ENCODE assay signal across 8 cellular contexts in genomic region chr12:6872073-6873048, GRCh38. TPM values are rescaled to one million over a fixed set of nuclear protein-coding genes. Genes with fewer than 3 reads are reported as not detected.
A peak's percentile ranks its signal among the peaks of the same experiment; 100 is the strongest.
DNase-seq lines count a peak whose midpoint lies in the region; ATAC-seq and TF ChIP-seq lines count a peak whose summit lies in the region.

No MANE protein-coding gene starts in this region.

- no peaks in the 10 kb centered on the region for H3K9me2 ChIP-seq in neural cell (ENCODE audit: insufficient read depth, low read length)

- peak overlapping the region; percentile 86 for H3K4me2 ChIP-seq in neural cell (ENCODE audit: low read length)

- ATAC-seq in stimulated activated naive CD8-positive, alpha-beta T cell treated with anti-CD3 and anti-CD28 coated beads, Interleukin-15, amount 100 ng/mL, for 72 hours: peak; percentile 48

- no peaks in the 10 kb centered on the region for H3K79me2 ChIP-seq in neural cell (replicated peaks; ENCODE audit: insufficient read depth, low read length)

- H3K27me3 ChIP-seq in Peyer's patch: no peaks in the 10 kb centered on the region
- no peaks in the 10 kb centered on the region for H3K27me3 ChIP-seq in neural cell (ENCODE audit: insufficient read depth, low read depth, low read length)

- TF ChIP-seq CTCF in Peyer's patch (IDR thresholded peaks at IDR 0.05) (peak; percentile 73 to 98 (median 96)), fibroblast of villous mesenchyme (IDR thresholded peaks at IDR 0.05; ENCODE audit: insufficient read depth, low read depth, low read length) (peak; percentile 97), neural cell (IDR thresholded peaks at IDR 0.05; ENCODE audit: poor library complexity, severe bottlenecking) (peak; percentile 89)

- no peak for TF ChIP-seq POLR2A in Peyer's patch (IDR thresholded peaks at IDR 0.05)

- peak overlapping the region; percentile 93 to 94 for H3K27ac Mint-ChIP-seq in stimulated activated naive CD8-positive, alpha-beta T cell treated with anti-CD3 and anti-CD28 coated beads, Interleukin-15, amount 100 ng/mL, for 72 hours

- H3K9me3 ChIP-seq in Peyer's patch (no peaks in the 10 kb centered on the region), neural cell (ENCODE audit: low read length) (no peaks in the 10 kb centered on the region)

- H3K27ac ChIP-seq in Peyer's patch (peak overlapping the region; percentile 77 to 86 (median 82)), neural cell (ENCODE audit: low read length) (peak overlapping the region; percentile 65)

- peak; percentile 51 for TF ChIP-seq RAD21 in neural cell (conservative IDR thresholded peaks at IDR 0.05)

- H3K4me1 Mint-ChIP-seq in stimulated activated naive CD8-positive, alpha-beta T cell treated with anti-CD3 and anti-CD28 coated beads, Interleukin-15, amount 100 ng/mL, for 72 hours: peaks cover 70% of the 10 kb centered on the region

- no peaks in the 10 kb centered on the region for H3F3A ChIP-seq in neural cell (ENCODE audit: insufficient read depth, low read length, poor library complexity, severe bottlenecking)

- H2AFZ ChIP-seq in neural cell (ENCODE audit: low read depth, low read length): peak overlapping the region; percentile 40

- H3K36me3 ChIP-seq in Peyer's patch: peaks cover 0 to 24% (median 0%) of the 10 kb centered on the region in 3 donors
- no peaks in the 10 kb centered on the region for H3K36me3 ChIP-seq in neural cell (ENCODE audit: insufficient read depth, low read length)

- peaks cover 0 to 51% (median 22%) of the 10 kb centered on the region in 4 donors for H3K4me1 ChIP-seq in Peyer's patch

- peak overlapping the region; percentile 93 to 97 for H3K4me3 Mint-ChIP-seq in stimulated activated naive CD8-positive, alpha-beta T cell treated with anti-CD3 and anti-CD28 coated beads, Interleukin-15, amount 100 ng/mL, for 72 hours

- H3K27me3 Mint-ChIP-seq in stimulated activated naive CD8-positive, alpha-beta T cell treated with anti-CD3 and anti-CD28 coated beads, Interleukin-15, amount 100 ng/mL, for 72 hours: no peaks in the 10 kb centered on the region

- peak; percentile 40 for DNase-seq in NCI-H510A treated with DMSO at 0.1 percent for 48 hours (lab: John Stamatoyannopoulos, UW)
- DNase-seq in NCI-H510A (lab: John Stamatoyannopoulos, UW): no peak
- peak; percentile 82 for DNase-seq in HT1080 (ENCODE audit: low read depth)
- peak; percentile 86 to 94 (median 93) for DNase-seq in Peyer's patch
- peak; percentile 77 for DNase-seq in activated effector memory CD4-positive, alpha-beta T cell treated with Interleukin-2 at 50 U/mL for 16 hours
- peak; percentile 64 for DNase-seq in fibroblast of villous mesenchyme (ENCODE audit: low read depth)
- peak; percentile 89 to 90 for DNase-seq in stimulated activated naive CD8-positive, alpha-beta T cell treated with anti-CD3 and anti-CD28 coated beads, Interleukin-15, amount 100 ng/mL, for 72 hours

- H4K20me1 ChIP-seq in neural cell (ENCODE audit: insufficient read depth): no peaks in the 10 kb centered on the region

- peak overlapping the region; percentile 75 for H3K9ac ChIP-seq in neural cell (ENCODE audit: low read length)

- TF ChIP-seq EP300 in neural cell (conservative IDR thresholded peaks at IDR 0.05; ENCODE audit: poor library complexity, severe bottlenecking): no peak

- no peaks in the 10 kb centered on the region for H3K9me3 Mint-ChIP-seq in stimulated activated naive CD8-positive, alpha-beta T cell treated with anti-CD3 and anti-CD28 coated beads, Interleukin-15, amount 100 ng/mL, for 72 hours

- H3K4me3 ChIP-seq in Peyer's patch: peak overlapping the region; percentile 63 to 79 (median 75)
- peak overlapping the region; percentile 85 for H3K4me3 ChIP-seq in fibroblast of villous mesenchyme (ENCODE audit: low read depth, low read length)
- H3K4me3 ChIP-seq in neural cell (ENCODE audit: low read length): peak overlapping the region; percentile 88

TF ChIP-seq in neural cell, 6 proteins besides CTCF, POLR2A, EP300 and RAD21:
- TF ChIP-seq REST (IDR thresholded peaks at IDR 0.05; ENCODE audit: borderline replicate concordance): no peak
- no peak for TF ChIP-seq EZH2 (IDR thresholded peaks at IDR 0.05; ENCODE audit: borderline replicate concordance, insufficient read depth, low read length, poor library complexity, severe bottlenecking)
- no peak for TF ChIP-seq TAF1 (IDR thresholded peaks at IDR 0.05; ENCODE audit: low read depth)
- peak; percentile 34 for TF ChIP-seq POLR2AphosphoS5 (IDR thresholded peaks at IDR 0.05)
- TF ChIP-seq MXI1 (conservative IDR thresholded peaks at IDR 0.05; ENCODE audit: poor library complexity, severe bottlenecking): peak; percentile 60
- TF ChIP-seq SMC3 (conservative IDR thresholded peaks at IDR 0.05; ENCODE audit: poor library complexity): peak; percentile 64

RNA-seq across cellular contexts. Expression of gene SPSB2, which starts 0.7 kb away (rescaled TPM):
- 15.7 and 20.0 TPM in 2 replicates for total RNA-seq in HT1080 (2014; rRNA removed; shearing (Covaris generic))
- 12.8 and 13.7 TPM in 2 replicates for polyA plus RNA-seq in HT1080 (2015; cell fraction: cytosol; rRNA removed)
- polyA plus RNA-seq in HT1080 (2015; cell fraction: nucleus; rRNA removed): 12.7 and 14.1 TPM in 2 replicates
- total RNA-seq in Peyer's patch (10 to 100 TPM in 2 of 4 donors, 1 to 10 TPM in 2; 4.1 to 12.3 (median 9.9) TPM), fibroblast of villous mesenchyme (6.0 and 8.7 TPM in 2 replicates)
- polyA plus RNA-seq in neural cell: 12.8 and 14.2 TPM in 2 replicates
- polyA minus RNA-seq in neural cell: 5.8 and 6.0 TPM in 2 replicates

RNA-seq across cellular contexts. Expression of gene TPI1, which starts 5.0 kb away (rescaled TPM):
- total RNA-seq in HT1080 (2014; rRNA removed; shearing (Covaris generic)): 1,401 and 1,471 TPM in 2 replicates
- polyA plus RNA-seq in HT1080 (2015; cell fraction: cytosol; rRNA removed): 1,284 and 1,433 TPM in 2 replicates
- 795 and 966 TPM in 2 replicates for polyA plus RNA-seq in HT1080 (2015; cell fraction: nucleus; rRNA removed)
- total RNA-seq in Peyer's patch (1,000 to 10,000 TPM in 1 of 4 donors, 100 to 1,000 TPM in 3; 591 to 1,061 (median 658) TPM), fibroblast of villous mesenchyme (620 and 695 TPM in 2 replicates)
- 288 and 292 TPM in 2 replicates for polyA plus RNA-seq in neural cell
- polyA minus RNA-seq in neural cell: 150 and 158 TPM in 2 replicates

RNA-seq across cellular contexts. Expression of gene USP5, which starts 20.4 kb away (rescaled TPM):
- 109 and 112 TPM in 2 replicates for total RNA-seq in HT1080 (2014; rRNA removed; shearing (Covaris generic))
- 51.4 and 54.0 TPM in 2 replicates for polyA plus RNA-seq in HT1080 (2015; cell fraction: cytosol; rRNA removed)
- polyA plus RNA-seq in HT1080 (2015; cell fraction: nucleus; rRNA removed): 143 and 144 TPM in 2 replicates
- total RNA-seq in Peyer's patch (10 to 100 TPM; 41.0 to 94.1 (median 47.1) TPM), fibroblast of villous mesenchyme (91.5 and 96.7 TPM in 2 replicates)
- polyA plus RNA-seq in neural cell: 120 and 130 TPM in 2 replicates
- polyA minus RNA-seq in neural cell: 104 and 125 TPM in 2 replicates

RNA-seq across cellular contexts. Expression of gene CDCA3, which starts 21.3 kb away (rescaled TPM):
- 129 and 190 TPM in 2 replicates for total RNA-seq in HT1080 (2014; rRNA removed; shearing (Covaris generic))
- 41.6 and 59.0 TPM in 2 replicates for polyA plus RNA-seq in HT1080 (2015; cell fraction: cytosol; rRNA removed)
- polyA plus RNA-seq in HT1080 (2015; cell fraction: nucleus; rRNA removed): 125 and 147 TPM in 2 replicates
- total RNA-seq in Peyer's patch: 10 to 100 TPM; 44.2 to 51.2 (median 46.3) TPM
- 18.4 and 21.2 TPM in 2 replicates for total RNA-seq in fibroblast of villous mesenchyme
- polyA plus RNA-seq in neural cell: 4.1 and 7.3 TPM in 2 replicates
- polyA minus RNA-seq in neural cell: 4.9 and 5.8 TPM in 2 replicates

RNA-seq across cellular contexts. Expression of gene GNB3, which starts 31.6 kb away (rescaled TPM):
- 1.5 and 1.6 TPM in 2 replicates for total RNA-seq in HT1080 (2014; rRNA removed; shearing (Covaris generic))
- 2.3 and 3.7 TPM in 2 replicates for polyA plus RNA-seq in HT1080 (2015; cell fraction: cytosol; rRNA removed)
- polyA plus RNA-seq in HT1080 (2015; cell fraction: nucleus; rRNA removed): 23.9 and 27.2 TPM in 2 replicates
- total RNA-seq in Peyer's patch (1 to 10 TPM in 1 of 4 donors, under 1 TPM in 2, not detected in 1; 0.85 to 6.6 (median 0.94) TPM), fibroblast of villous mesenchyme (1.7 and 3.9 TPM in 2 replicates)
- polyA plus RNA-seq in neural cell: 18.8 and 19.0 TPM in 2 replicates
- 4.4 and 4.5 TPM in 2 replicates for polyA minus RNA-seq in neural cell
